8 cellular contexts compared by ENCODE assay signal in genomic region chr4:140296335-140296753, GRCh38.
DNase-seq lines count a peak whose midpoint lies in the region; ATAC-seq, FAIRE-seq and TF ChIP-seq lines count a peak whose summit lies in the region.

No MANE protein-coding gene starts in this region.

- peak; percentile 89 for DNase-seq in AG20443 (ENCODE audit: low spot score)
- peak; percentile 55 for DNase-seq in NCI-H1436 treated with DMSO at 0.1 percent for 48 hours (lab: John Stamatoyannopoulos, UW)
- peak; percentile 79 for DNase-seq in choroid plexus epithelial cell (ENCODE audit: low read depth)
- DNase-seq in mucosa of descending colon: peak in 1 of 3 donors; percentile 47
- DNase-seq in GM19239 (ENCODE audit: insufficient read length, low spot score): no peak
- no peak for DNase-seq in prostate gland (ENCODE audit: low spot score)
- DNase-seq in stimulated activated naive CD4-positive, alpha-beta T cell (lab: John Stamatoyannopoulos, UW): no peak

- WGBS in prostate gland: 11% methylated on average over 10 of the region's 10 CpGs

- H3K36me3 ChIP-seq in mucosa of descending colon (ENCODE audit: low read depth): no peaks in the 10 kb centered on the region
- H3K36me3 ChIP-seq in prostate gland: no peaks in the 10 kb centered on the region

- no peak for FAIRE-seq in GM19239 (lab: Jason Lieb, UNC)

- ATAC-seq in mucosa of descending colon (peak; percentile 36), GM21367 (IDR thresholded peaks at IDR 0.05; ENCODE audit: unreplicated experiment) (no peak)

- H3K4me3 ChIP-seq in choroid plexus epithelial cell (ENCODE audit: low read depth, low read length) (no peak overlapping the region), mucosa of descending colon (no peak overlapping the region), prostate gland (no peak overlapping the region)

- H3K27me3 ChIP-seq in prostate gland (replicated peaks; ENCODE audit: insufficient read depth): no peaks in the 10 kb centered on the region

- no peaks in the 10 kb centered on the region for H3K9me3 ChIP-seq in mucosa of descending colon
- H3K9me3 ChIP-seq in prostate gland: no peaks in the 10 kb centered on the region

- TF ChIP-seq CTCF in choroid plexus epithelial cell (conservative IDR thresholded peaks at IDR 0.05; ENCODE audit: low read depth, low read length): no peak
- no peak for TF ChIP-seq CTCF in mucosa of descending colon (IDR thresholded peaks at IDR 0.05)
- TF ChIP-seq CTCF in prostate gland (IDR thresholded peaks at IDR 0.05): no peak

- TF ChIP-seq POLR2A in prostate gland (IDR thresholded peaks at IDR 0.05): no peak

- no peak overlapping the region for H3K27ac ChIP-seq in prostate gland

- H3K4me1 ChIP-seq in mucosa of descending colon (ENCODE audit: low read depth) (no peaks in the 10 kb centered on the region), prostate gland (replicated peaks) (no peaks in the 10 kb centered on the region)

- intact Hi-C loops in mucosa of descending colon (cut with DNase I, micrococcal nuclease): no loop called here
- intact Hi-C loops in prostate gland (cut with DNase I): loop anchor here (2.0 kb wide), 1 partner anchor 42 kb away; no protein-coding TSS in a partner anchor

Comparison
In these comparisons a context has a peak if more than half of its experiments do, and no peak if none do; other contexts are left out.
1. DNase-seq: peak in AG20443 (single experiment), NCI-H1436 treated with DMSO at 0.1 percent for 48 hours (single experiment) and choroid plexus epithelial cell (single experiment); none in GM19239 (single experiment), prostate gland (single experiment) and stimulated activated naive CD4-positive, alpha-beta T cell (0 of 6).